Comparison of ENCODE assay signal across 8 cellular contexts in genomic region chr2:87485467-87485866, GRCh38.
DNase-seq lines count a peak whose midpoint lies in the region; ATAC-seq and TF ChIP-seq lines count a peak whose summit lies in the region.
"Not testable (repeated sequence)": the region's sequence is repeated elsewhere in the genome, so short reads cannot be mapped to it uniquely, and the experiment has no call there.

No MANE protein-coding gene starts in this region.

- peaks cover 11 to 37% (median 21%) of the 10 kb centered on the region in 4 donors for H3K4me1 Mint-ChIP-seq in CD4-positive, alpha-beta memory T cell
- not testable (repeated sequence) for H3K4me1 Mint-ChIP-seq in GM23338
- peaks cover 55% of the 10 kb centered on the region for H3K4me1 Mint-ChIP-seq in activated naive CD8-positive, alpha-beta T cell treated with anti-CD3 and anti-CD28 coated beads, Interleukin-2, amount 50 U/mL, for 24 hours
- peaks cover 65% of the 10 kb centered on the region for H3K4me1 Mint-ChIP-seq in stimulated activated naive CD8-positive, alpha-beta T cell treated with anti-CD3 and anti-CD28 coated beads, Interleukin-15, Interleukin-2, amounts not matched to agents 100 ng/mL and 50 ng/mL, for 24 hours (ENCODE audit: low read depth)

- H3K27me3 ChIP-seq in CD4-positive, alpha-beta memory T cell (ENCODE audit: insufficient read depth, low read length); GM23338 (ENCODE audit: insufficient read depth); esophagus muscularis mucosa; right lobe of liver: not testable (repeated sequence)

- H3K9me2 ChIP-seq in GM23338 (ENCODE audit: insufficient read depth): not testable (repeated sequence)

- 33% methylated on average over 7 of the region's 9 CpGs for WGBS in esophagus muscularis mucosa
- 51% methylated on average over 6 of the region's 9 CpGs for WGBS in right lobe of liver (ENCODE audit: insufficient coverage, low coverage, low lambda C conversion rate, missing lambda C conversion rate)

- POLR2A ChIA-PET in CD4-positive, alpha-beta memory T cell (lab: Charles Lee; ENCODE audit: partially characterized antibody): not testable (repeated sequence)

- H3K27me3 Mint-ChIP-seq in CD4-positive, alpha-beta memory T cell; GM23338 (ENCODE audit: insufficient read depth, low read depth, poor library complexity); activated naive CD8-positive, alpha-beta T cell treated with anti-CD3 and anti-CD28 coated beads, Interleukin-2, amount 50 U/mL, for 24 hours; stimulated activated naive CD8-positive, alpha-beta T cell treated with anti-CD3 and anti-CD28 coated beads, Interleukin-15, Interleukin-2, amounts not matched to agents 100 ng/mL and 50 ng/mL, for 24 hours: not testable (repeated sequence)

- not testable (repeated sequence) for H3K36me3 ChIP-seq in CD4-positive, alpha-beta memory T cell (ENCODE audit: insufficient read depth, low read length); GM23338 (ENCODE audit: insufficient read depth); esophagus muscularis mucosa; right lobe of liver

- 0 out of 2 replicates have a peak overlapping the region, but pooled peaks have one; percentile 38 for H3K4me2 ChIP-seq in GM23338

- TF ChIP-seq EP300 in esophagus muscularis mucosa (IDR thresholded peaks at IDR 0.05): not testable (repeated sequence)

- not testable (repeated sequence) for DNase-seq in CD4-positive, alpha-beta memory T cell; GM23338 (ENCODE audit: low spot score); activated naive CD8-positive, alpha-beta T cell treated with anti-CD3 and anti-CD28 coated beads, Interleukin-2, amount 50 U/mL, for 24 hours; esophagus muscularis mucosa (ENCODE audit: extremely low spot score); right lobe of liver
- DNase-seq in M059J (ENCODE audit: low read depth): peak; percentile 46

- not testable (repeated sequence) for H3K9me3 Mint-ChIP-seq in CD4-positive, alpha-beta memory T cell; GM23338; activated naive CD8-positive, alpha-beta T cell treated with anti-CD3 and anti-CD28 coated beads, Interleukin-2, amount 50 U/mL, for 24 hours; stimulated activated naive CD8-positive, alpha-beta T cell treated with anti-CD3 and anti-CD28 coated beads, Interleukin-15, Interleukin-2, amounts not matched to agents 100 ng/mL and 50 ng/mL, for 24 hours

- H3K9me3 ChIP-seq in CD4-positive, alpha-beta memory T cell (ENCODE audit: control insufficient read depth in 1 of 2, low read length in 2 of 2); esophagus muscularis mucosa; right lobe of liver: not testable (repeated sequence)

- H3K79me2 ChIP-seq in GM23338 (replicated peaks; ENCODE audit: insufficient read depth): not testable (repeated sequence)

- peak overlapping the region; percentile 26 for H3K27ac ChIP-seq in CD4-positive, alpha-beta memory T cell (ENCODE audit: low read depth, low read length)
- H3K27ac ChIP-seq in GM23338 (ENCODE audit: low read depth); esophagus muscularis mucosa (replicated peaks in 1 of 4): not testable (repeated sequence)
- H3K27ac ChIP-seq in right lobe of liver: peak overlapping the region in 1 of 3 donors; percentile 26

- not testable (repeated sequence) for TF ChIP-seq CTCF in GM23338 (conservative IDR thresholded peaks at IDR 0.05; ENCODE audit: low read depth in 2 of 2); esophagus muscularis mucosa (IDR thresholded peaks at IDR 0.05); right lobe of liver (IDR thresholded peaks at IDR 0.05)

- H3K36me3 Mint-ChIP-seq in CD4-positive, alpha-beta memory T cell; GM23338 (ENCODE audit: low read depth): not testable (repeated sequence)
- peaks cover 22% of the 10 kb centered on the region for H3K36me3 Mint-ChIP-seq in activated naive CD8-positive, alpha-beta T cell treated with anti-CD3 and anti-CD28 coated beads, Interleukin-2, amount 50 U/mL, for 24 hours (ENCODE audit: low read depth)
- H3K36me3 Mint-ChIP-seq in stimulated activated naive CD8-positive, alpha-beta T cell treated with anti-CD3 and anti-CD28 coated beads, Interleukin-15, Interleukin-2, amounts not matched to agents 100 ng/mL and 50 ng/mL, for 24 hours (ENCODE audit: low read depth): peaks cover 16% of the 10 kb centered on the region

- TF ChIP-seq POLR2A in esophagus muscularis mucosa (IDR thresholded peaks at IDR 0.05; ENCODE audit: low read depth); right lobe of liver (IDR thresholded peaks at IDR 0.05): not testable (repeated sequence)

- H4K20me1 ChIP-seq in GM23338 (replicated peaks; ENCODE audit: insufficient read depth): not testable (repeated sequence)

- H3F3A ChIP-seq in GM23338 (replicated peaks; ENCODE audit: low read depth): not testable (repeated sequence)

- CTCF ChIA-PET in CD4-positive, alpha-beta memory T cell (lab: Charles Lee; ENCODE audit: partially characterized antibody): not testable (repeated sequence)

- H3K4me1 ChIP-seq in CD4-positive, alpha-beta memory T cell (ENCODE audit: insufficient read depth, low read length): peaks cover 27% of the 10 kb centered on the region
- not testable (repeated sequence) for H3K4me1 ChIP-seq in GM23338 (ENCODE audit: insufficient read depth); right lobe of liver
- H3K4me1 ChIP-seq in esophagus muscularis mucosa: peaks cover 0 to 17% (median 8%) of the 10 kb centered on the region in 4 donors

- intact Hi-C loops in CD4-positive, alpha-beta memory T cell (cut with micrococcal nuclease); esophagus muscularis mucosa (cut with DNase I); right lobe of liver (cut with DNase I): not testable (repeated sequence)

- ATAC-seq in GM23338 (peak; percentile 9), right lobe of liver (peak in 3 of 4 donors; percentile 2 to 11 (median 11))
- peak; percentile 14 to 17 for ATAC-seq in activated CD4-positive, CD25-positive, alpha-beta regulatory T cell treated with anti-CD3 and anti-CD28 coated beads, Interleukin-2, amount 50 U/mL, for 24 hours
- ATAC-seq in activated naive CD8-positive, alpha-beta T cell treated with anti-CD3 and anti-CD28 coated beads, Interleukin-2, amount 50 U/mL, for 24 hours: not testable (repeated sequence)

- H3K4me3 Mint-ChIP-seq in CD4-positive, alpha-beta memory T cell: peak overlapping the region in 6 of 8 donors; percentile 10 to 54 (median 37)
- H3K4me3 Mint-ChIP-seq in GM23338; activated naive CD8-positive, alpha-beta T cell treated with anti-CD3 and anti-CD28 coated beads, Interleukin-2, amount 50 U/mL, for 24 hours: not testable (repeated sequence)
- H3K4me3 Mint-ChIP-seq in stimulated activated naive CD8-positive, alpha-beta T cell treated with anti-CD3 and anti-CD28 coated beads, Interleukin-15, Interleukin-2, amounts not matched to agents 100 ng/mL and 50 ng/mL, for 24 hours: peak overlapping the region; percentile 32

- H3K27ac Mint-ChIP-seq in CD4-positive, alpha-beta memory T cell: peak overlapping the region; percentile 46 to 91 (median 86)
- H3K27ac Mint-ChIP-seq in GM23338: not testable (repeated sequence)
- H3K27ac Mint-ChIP-seq in activated naive CD8-positive, alpha-beta T cell treated with anti-CD3 and anti-CD28 coated beads, Interleukin-2, amount 50 U/mL, for 24 hours: peak overlapping the region; percentile 54
- peak overlapping the region; percentile 81 for H3K27ac Mint-ChIP-seq in stimulated activated naive CD8-positive, alpha-beta T cell treated with anti-CD3 and anti-CD28 coated beads, Interleukin-15, Interleukin-2, amounts not matched to agents 100 ng/mL and 50 ng/mL, for 24 hours

- H3K4me3 ChIP-seq in CD4-positive, alpha-beta memory T cell (ENCODE audit: low read length in 2 of 2); GM23338; right lobe of liver: not testable (repeated sequence)
- peak overlapping the region; percentile 24 to 33 (median 25) for H3K4me3 ChIP-seq in esophagus muscularis mucosa

- not testable (repeated sequence) for H2AFZ ChIP-seq in GM23338
